Comparison of ENCODE assay signal across 20 cellular contexts in the genomic region with DNA sequence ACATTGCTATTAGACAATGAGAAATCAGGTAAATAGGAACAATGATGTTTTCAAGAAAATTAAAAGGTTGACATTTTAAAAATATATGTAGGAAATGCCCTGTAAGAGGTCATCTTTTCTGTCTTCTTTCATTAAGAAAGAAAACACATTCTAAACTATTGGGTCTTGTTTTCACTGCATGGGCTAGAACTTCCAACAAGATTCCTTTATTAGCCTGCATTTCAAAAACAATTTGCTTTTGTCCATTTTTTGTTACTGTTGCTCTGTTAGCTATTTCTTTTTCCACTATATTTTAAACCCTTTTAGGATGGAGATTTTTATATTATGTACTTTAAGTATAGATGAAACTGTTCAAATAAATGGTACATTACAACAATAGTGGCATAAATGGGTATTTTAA.
"Had no signal": no experiment of that assay in that cellular context is flagged by ENCODE, and none has a peak within 500 bp of the region (broad histone marks: within the 10 kb centered on the region; RNA-seq: fewer than 3 reads in every experiment).

No MANE protein-coding gene starts in this region.

- H3K36me3 ChIP-seq: breast epithelium had no signal

- H3K27ac ChIP-seq: breast epithelium, SJSA1 had no signal

- H3K4me1 ChIP-seq: breast epithelium, SJSA1 had no signal

- H3K9me3 ChIP-seq: breast epithelium, SJSA1 had no signal

- H3K27me3 ChIP-seq: breast epithelium, SJSA1 had no signal

- DNase-seq: activated CD4-positive, alpha-beta T cell treated with anti-CD3 and anti-CD28 coated beads for 1 hour; activated CD4-positive, alpha-beta T cell treated with anti-CD3 and anti-CD28 coated beads, Interleukin-2, amount 10 ng/mL, durations not matched to agents 24 days and 14 days; activated CD4-positive, alpha-beta T cell treated with anti-CD3 and anti-CD28 coated beads, Interleukin-2, amount 50 U/mL, for 48 hours; activated CD8-positive, alpha-beta memory T cell treated with anti-CD3 and anti-CD28 coated beads, Interleukin-2, amount 10 ng/mL, durations not matched to agents 7 days and 5 days; activated effector memory CD4-positive, alpha-beta T cell treated with Interleukin-2 at 50 U/mL for 16 hours; activated naive CD4-positive, alpha-beta T cell; activated T-cell treated with anti-CD3 and anti-CD28 coated beads, Interleukin-2, amount 50 U/mL, for 24 hours; aorta; KG1; NCI-H1048; NCI-H146; NCI-H187 treated with DMSO at 0.1 percent for 48 hours; NCI-H2081 treated with DMSO at 0.1 percent for 48 hours; NCI-H446; NCI-H524; SHP77; SW 1271 had no signal

- FAIRE-seq: RCC 7860 had no signal

- H3K4me3 ChIP-seq: breast epithelium, SJSA1 had no signal
